In genomic region chrX:118350715-118351114, GRCh38 we compare ENCODE assay signal across 10 cellular contexts. TPM values are rescaled to one million over a fixed set of nuclear protein-coding genes. Genes with fewer than 3 reads are reported as not detected.
DNase-seq lines count a peak whose midpoint lies in the region; TF ChIP-seq lines count a peak whose summit lies in the region.
"Had no signal": no experiment of that assay in that cellular context is flagged by ENCODE, and none has a peak within 500 bp of the region (broad histone marks: within the 10 kb centered on the region; RNA-seq: fewer than 3 reads in every experiment).

No MANE protein-coding gene starts in this region.

- H3K27me3 ChIP-seq in SJSA1 (replicated peaks): no peaks in the 10 kb centered on the region
- H3K27me3 ChIP-seq: colonic mucosa had no signal

- H3K4me3 ChIP-seq in HEK293 (ENCODE audit: low read depth, low read length): no peak overlapping the region
- no peak overlapping the region for H3K4me3 ChIP-seq in SJSA1
- no peak overlapping the region for H3K4me3 ChIP-seq in lower leg skin (ENCODE audit: low read depth, poor library complexity, severe bottlenecking)
- H3K4me3 ChIP-seq: colonic mucosa had no signal

- no peak for TF ChIP-seq POLR2A in lower leg skin (IDR thresholded peaks at IDR 0.05)

- peak; percentile 21 for DNase-seq in GM10248 (ENCODE audit: extremely low spot score)
- no peak for DNase-seq in SJSA1 (ENCODE audit: low read depth in 1 of 2, low spot score in 2 of 2)
- peak; percentile 11 to 45 for DNase-seq in lung microvascular endothelial cell (ENCODE audit: low read depth in 2 of 2)
- no peak for DNase-seq in NCI-H1694 (lab: John Stamatoyannopoulos, UW)
- no peak for DNase-seq in lower leg skin (ENCODE audit: low spot score in 2 of 2)
- DNase-seq in G401 (ENCODE audit: low spot score): no peak
- no peak for DNase-seq in COLO829 (ENCODE audit: low spot score)
- DNase-seq: activated T-cell treated with anti-CD3 and anti-CD28 coated beads, Interleukin-2, amount 50 U/mL, for 4 hours; colonic mucosa had no signal

- H3K36me3 ChIP-seq in HEK293 (ENCODE audit: control insufficient read depth in 2 of 2, insufficient read depth in 1 of 2, low read length in 2 of 2): no peaks in the 10 kb centered on the region
- H3K36me3 ChIP-seq in SJSA1: peaks cover 2% of the 10 kb centered on the region; the same call in 1 of the 2 replicates
- H3K36me3 ChIP-seq: colonic mucosa had no signal

- intact Hi-C loops in lower leg skin (cut with DNase I; ENCODE audit: low total_unique reads): no loop called here

- no peak overlapping the region for H3K27ac ChIP-seq in HEK293 (ENCODE audit: extremely low read depth, low read depth, low read length)
- peak overlapping the region; percentile 35; the same call in 1 of the 2 replicates for H3K27ac ChIP-seq in SJSA1
- H3K27ac ChIP-seq: colonic mucosa had no signal

- H3K9me3 ChIP-seq in HEK293 (ENCODE audit: control insufficient read depth, insufficient read depth, low read depth, low read length) (no peaks in the 10 kb centered on the region), SJSA1 (replicated peaks) (no peaks in the 10 kb centered on the region)
- H3K9me3 ChIP-seq: colonic mucosa had no signal

- in situ Hi-C loops in G401 (cut with HindIII; ENCODE audit: low sequenced_read_pairs): no loop called here

- no peak for TF ChIP-seq CTCF in GM10248 (IDR thresholded peaks at IDR 0.05; ENCODE audit: control extremely low read depth, extremely low read depth, low read depth, missing control alignments)
- TF ChIP-seq CTCF in HEK293 (tag by site-specific recombination; IDR thresholded peaks at IDR 0.05): no peak
- TF ChIP-seq CTCF in lower leg skin (IDR thresholded peaks at IDR 0.05): no peak

- 80 to 100% methylated on average over 1 of the region's 1 CpG for WGBS in lower leg skin, 2 donors

- no peaks in the 10 kb centered on the region for H3K4me1 ChIP-seq in HEK293 (ENCODE audit: control insufficient read depth, insufficient read depth, low read length)
- peaks cover 24% of the 10 kb centered on the region for H3K4me1 ChIP-seq in SJSA1 (replicated peaks)
- H3K4me1 ChIP-seq: colonic mucosa had no signal

- POLR2A ChIA-PET in GM10248 (lab: Yijun Ruan, JAX) (no interaction called here), HEK293 (lab: Yijun Ruan, JAX) (no interaction called here)

- CTCF ChIA-PET in GM10248 (lab: Yijun Ruan, JAX): no interaction called here
- CTCF ChIA-PET in HEK293 (lab: Yijun Ruan, JAX): no interaction called here

TF ChIP-seq in HEK293, 187 proteins besides CTCF, POLR2A, EP300 and RAD21:
- TF ChIP-seq ZNF837 (tag by site-specific recombination; IDR thresholded peaks at IDR 0.05): no peak
- no peak for TF ChIP-seq ZNF423 (tag by site-specific recombination; IDR thresholded peaks at IDR 0.05)
- no peak for TF ChIP-seq ZNF302 (tag by site-specific recombination; IDR thresholded peaks at IDR 0.05; ENCODE audit: low read depth)
- TF ChIP-seq ZNF266 (tag by site-specific recombination; IDR thresholded peaks at IDR 0.05; ENCODE audit: low read depth): no peak
- no peak for TF ChIP-seq ZNF514 (tag by site-specific recombination; IDR thresholded peaks at IDR 0.05)
- TF ChIP-seq ZNF311 (tag by site-specific recombination; IDR thresholded peaks at IDR 0.05; ENCODE audit: borderline replicate concordance): no peak
- peak; percentile 59 for TF ChIP-seq PRDM1 (tag by site-specific recombination; IDR thresholded peaks at IDR 0.05)
- no peak for TF ChIP-seq ZNF544 (tag by site-specific recombination; IDR thresholded peaks at IDR 0.05)

RNA-seq across cellular contexts. Expression of gene WDR44, which starts 4.8 kb away (rescaled TPM):
- total RNA-seq in SJSA1 (2014; rRNA removed; shearing (Covaris generic)): 23.4 and 26.3 TPM in 2 replicates
- 6.8 and 8.3 TPM in 2 replicates for total RNA-seq in lung microvascular endothelial cell
- 10 to 100 TPM in 1 of 4 donors, 1 to 10 TPM in 3; 9.5 to 10.4 (median 9.8) TPM for total RNA-seq in lower leg skin
- total RNA-seq in G401 (2014; rRNA removed; shearing (Covaris generic)): 2.8 and 6.4 TPM in 2 replicates

Comparison
In these comparisons a context has a peak if more than half of its experiments do, and no peak if none do; other contexts are left out.
1. DNase-seq: peak in GM10248 (single experiment) and lung microvascular endothelial cell (2 of 2); none in SJSA1 (0 of 2), NCI-H1694 (single experiment), lower leg skin (0 of 2), G401 (single experiment) and COLO829 (single experiment).